27 cellular contexts compared by ENCODE assay signal in the genomic region with DNA sequence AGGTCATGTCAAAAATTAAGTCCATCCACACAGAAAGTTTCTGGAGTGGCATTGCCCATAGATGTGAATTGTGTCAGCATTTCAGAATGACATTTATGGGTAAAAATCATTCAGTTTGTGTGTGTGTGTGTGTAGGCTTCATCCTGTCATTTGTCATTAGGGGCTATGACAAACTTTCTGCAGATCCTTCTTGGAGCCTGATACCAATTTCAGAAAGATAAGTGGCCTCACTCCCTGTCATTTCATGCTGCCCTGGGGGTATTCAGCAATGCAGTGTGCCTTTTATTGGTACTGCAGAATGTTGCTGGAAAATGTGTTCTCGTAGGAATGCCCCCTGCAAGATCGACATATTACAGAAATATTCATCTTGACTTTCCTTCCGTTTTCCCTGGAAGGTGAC.
DNase-seq lines count a peak whose midpoint lies in the region; ATAC-seq and TF ChIP-seq lines count a peak whose summit lies in the region.
"Had no signal": no experiment of that assay in that cellular context is flagged by ENCODE, and none has a peak within 500 bp of the region (broad histone marks: within the 10 kb centered on the region; RNA-seq: fewer than 3 reads in every experiment).

No MANE protein-coding gene starts in this region.

- peak in 1 of 2 experiments; percentile 65; a peak in 1 of 4 replicates for TF ChIP-seq EP300 in SK-N-SH (IDR thresholded peaks at IDR 0.05; ENCODE audit: borderline replicate concordance in 1 of 2, low read depth in 1 of 2, low read length in 1 of 2)

- no peak overlapping the region for H3K27ac ChIP-seq in SK-N-SH (ENCODE audit: low read depth in 2 of 2, low read length in 1 of 2)
- H3K27ac ChIP-seq: 22Rv1; A549; BLaER1; BLaER1 treated with 17β-estradiol and CSF1 and Interleukin-3, amounts not matched to agents 10 nM and 100 nM; C4-2B had no signal

- WGBS in SK-N-SH (ENCODE audit: low lambda C conversion rate), result 0% methylated on average over 3 of the region's 3 CpGs

- TF ChIP-seq CTCF in SK-N-SH (IDR thresholded peaks at IDR 0.05), result no peak

- H3K4me1 ChIP-seq in SK-N-SH (ENCODE audit: control insufficient read depth in 1 of 2, insufficient read depth in 2 of 2, low read depth in 1 of 2, low read length in 1 of 2), result no peaks in the 10 kb centered on the region
- H3K4me1 ChIP-seq: A549; BE2C; BLaER1; BLaER1 treated with 17β-estradiol and CSF1 and Interleukin-3, amounts not matched to agents 10 nM and 100 nM; Caco-2 had no signal

- TF ChIP-seq RAD21 in SK-N-SH (IDR thresholded peaks at IDR 0.05; ENCODE audit: low read length), result peak; percentile 8; the same call in 1 of the 2 replicates

- H3K79me2 ChIP-seq in SK-N-SH (ENCODE audit: insufficient read depth), result no peaks in the 10 kb centered on the region

- no peaks in the 10 kb centered on the region for H3K27me3 ChIP-seq in SK-N-SH (ENCODE audit: insufficient read depth)
- H3K27me3 ChIP-seq: BE2C; BLaER1; BLaER1 treated with 17β-estradiol and CSF1 and Interleukin-3, amounts not matched to agents 10 nM and 100 nM had no signal

- peak; percentile 27 for DNase-seq in SK-N-SH
- DNase-seq: 8988T; ACHN; AML-193; BE2C; C1 segment of cervical spinal cord; Caco-2; Calu3; CD4-positive, alpha-beta memory T cell; CD4-positive, alpha-beta T cell; CD4-positive, CD25-positive, alpha-beta regulatory T cell; CD8-positive, alpha-beta memory T cell; CD8-positive, alpha-beta T cell; COR-L47; DMS 273 treated with DMSO at 0.1 percent for 48 hours; DMS153; DMS53; DMS79; DMS79 treated with DMSO at 0.1 percent for 48 hours; DND-41; EL had no signal

- POLR2A ChIA-PET in SK-N-SH (lab: Yijun Ruan, JAX), result no interaction called here

- no peak overlapping the region for H2AFZ ChIP-seq in SK-N-SH (ENCODE audit: low read depth)

- CTCF ChIA-PET in SK-N-SH (lab: Yijun Ruan, JAX), result no interaction called here

- H3K9me2 ChIP-seq in SK-N-SH, result no peaks in the 10 kb centered on the region

- no peak overlapping the region for H3K4me2 ChIP-seq in SK-N-SH
- H3K4me2 ChIP-seq: A549; BLaER1; BLaER1 treated with 17β-estradiol and CSF1 and Interleukin-3, amounts not matched to agents 10 nM and 100 nM had no signal

- H3K9me3 ChIP-seq in SK-N-SH, result no peaks in the 10 kb centered on the region
- H3K9me3 ChIP-seq: A549; BE2C; BLaER1; BLaER1 treated with 17β-estradiol and CSF1 and Interleukin-3, amounts not matched to agents 10 nM and 100 nM; Caco-2 had no signal

- no peak overlapping the region for H3K9ac ChIP-seq in SK-N-SH
- H3K9ac ChIP-seq: BLaER1; BLaER1 treated with 17β-estradiol and CSF1 and Interleukin-3, amounts not matched to agents 10 nM and 100 nM had no signal

- H3K36me3 ChIP-seq in SK-N-SH (replicated peaks in 1 of 2; ENCODE audit: control insufficient read depth in 1 of 2, insufficient read depth in 2 of 2, low read length in 1 of 2), result no peaks in the 10 kb centered on the region
- H3K36me3 ChIP-seq: BE2C; BLaER1; BLaER1 treated with 17β-estradiol and CSF1 and Interleukin-3, amounts not matched to agents 10 nM and 100 nM had no signal

- no peak overlapping the region for H3K4me3 ChIP-seq in SK-N-SH (ENCODE audit: low read depth in 2 of 2, low read length in 1 of 2)
- H3K4me3 ChIP-seq: A549; BLaER1; BLaER1 treated with 17β-estradiol and CSF1 and Interleukin-3, amounts not matched to agents 10 nM and 100 nM had no signal

- H3F3A ChIP-seq in SK-N-SH (replicated peaks; ENCODE audit: insufficient read depth), result no peaks in the 10 kb centered on the region

- ATAC-seq in SK-N-SH treated with all-trans-retinoic acid at 6 μM for 48 hours, result no peak
- ATAC-seq: A549; CD8-positive, alpha-beta T cell had no signal

- no peaks in the 10 kb centered on the region for H4K20me1 ChIP-seq in SK-N-SH (ENCODE audit: insufficient read depth)
- H4K20me1 ChIP-seq: BLaER1; BLaER1 treated with 17β-estradiol and CSF1 and Interleukin-3, amounts not matched to agents 10 nM and 100 nM had no signal

TF ChIP-seq in SK-N-SH, 30 proteins besides CTCF, POLR2A, EP300 and RAD21:
- TF ChIP-seq POLR2AphosphoS5 (IDR thresholded peaks at IDR 0.05; ENCODE audit: low read depth, low read length) (no peak), GATA2 (CRISPR knock-in tag; IDR thresholded peaks at IDR 0.05) (peak; percentile 70)

TF ChIP-seq in SK-N-SH treated with all-trans-retinoic acid at 6 μM for 48 hours, 23 proteins besides CTCF, POLR2A, EP300 and RAD21 (continues in another document):
- no peak for TF ChIP-seq ZNF70 (CRISPR knock-in tag; IDR thresholded peaks at IDR 0.05)
- TF ChIP-seq, protein P1, sequence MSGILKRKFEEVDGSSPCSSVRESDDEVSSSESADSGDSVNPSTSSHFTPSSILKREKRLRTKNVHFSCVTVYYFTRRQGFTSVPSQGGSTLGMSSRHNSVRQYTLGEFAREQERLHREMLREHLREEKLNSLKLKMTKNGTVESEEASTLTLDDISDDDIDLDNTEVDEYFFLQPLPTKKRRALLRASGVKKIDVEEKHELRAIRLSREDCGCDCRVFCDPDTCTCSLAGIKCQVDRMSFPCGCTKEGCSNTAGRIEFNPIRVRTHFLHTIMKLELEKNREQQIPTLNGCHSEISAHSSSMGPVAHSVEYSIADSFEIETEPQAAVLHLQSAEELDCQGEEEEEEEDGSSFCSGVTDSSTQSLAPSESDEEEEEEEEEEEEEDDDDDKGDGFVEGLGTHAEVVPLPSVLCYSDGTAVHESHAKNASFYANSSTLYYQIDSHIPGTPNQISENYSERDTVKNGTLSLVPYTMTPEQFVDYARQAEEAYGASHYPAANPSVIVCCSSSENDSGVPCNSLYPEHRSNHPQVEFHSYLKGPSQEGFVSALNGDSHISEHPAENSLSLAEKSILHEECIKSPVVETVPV (CRISPR knock-in tag; IDR thresholded peaks at IDR 0.05), result no peak
- no peak for TF ChIP-seq ZNF8 (CRISPR knock-in tag; IDR thresholded peaks at IDR 0.05)
- no peak for TF ChIP-seq PPARA (CRISPR knock-in tag; IDR thresholded peaks at IDR 0.05; ENCODE audit: borderline replicate concordance)
- no peak for TF ChIP-seq CSDC2 (CRISPR knock-in tag; IDR thresholded peaks at IDR 0.05)
- TF ChIP-seq ZFP3 (CRISPR knock-in tag; IDR thresholded peaks at IDR 0.05), result no peak
- no peak for TF ChIP-seq ZNF565 (CRISPR knock-in tag; conservative IDR thresholded peaks at IDR 0.05; ENCODE audit: low read depth)
- no peak for TF ChIP-seq ZFP30 (CRISPR knock-in tag; IDR thresholded peaks at IDR 0.05)
- TF ChIP-seq, protein P2, sequence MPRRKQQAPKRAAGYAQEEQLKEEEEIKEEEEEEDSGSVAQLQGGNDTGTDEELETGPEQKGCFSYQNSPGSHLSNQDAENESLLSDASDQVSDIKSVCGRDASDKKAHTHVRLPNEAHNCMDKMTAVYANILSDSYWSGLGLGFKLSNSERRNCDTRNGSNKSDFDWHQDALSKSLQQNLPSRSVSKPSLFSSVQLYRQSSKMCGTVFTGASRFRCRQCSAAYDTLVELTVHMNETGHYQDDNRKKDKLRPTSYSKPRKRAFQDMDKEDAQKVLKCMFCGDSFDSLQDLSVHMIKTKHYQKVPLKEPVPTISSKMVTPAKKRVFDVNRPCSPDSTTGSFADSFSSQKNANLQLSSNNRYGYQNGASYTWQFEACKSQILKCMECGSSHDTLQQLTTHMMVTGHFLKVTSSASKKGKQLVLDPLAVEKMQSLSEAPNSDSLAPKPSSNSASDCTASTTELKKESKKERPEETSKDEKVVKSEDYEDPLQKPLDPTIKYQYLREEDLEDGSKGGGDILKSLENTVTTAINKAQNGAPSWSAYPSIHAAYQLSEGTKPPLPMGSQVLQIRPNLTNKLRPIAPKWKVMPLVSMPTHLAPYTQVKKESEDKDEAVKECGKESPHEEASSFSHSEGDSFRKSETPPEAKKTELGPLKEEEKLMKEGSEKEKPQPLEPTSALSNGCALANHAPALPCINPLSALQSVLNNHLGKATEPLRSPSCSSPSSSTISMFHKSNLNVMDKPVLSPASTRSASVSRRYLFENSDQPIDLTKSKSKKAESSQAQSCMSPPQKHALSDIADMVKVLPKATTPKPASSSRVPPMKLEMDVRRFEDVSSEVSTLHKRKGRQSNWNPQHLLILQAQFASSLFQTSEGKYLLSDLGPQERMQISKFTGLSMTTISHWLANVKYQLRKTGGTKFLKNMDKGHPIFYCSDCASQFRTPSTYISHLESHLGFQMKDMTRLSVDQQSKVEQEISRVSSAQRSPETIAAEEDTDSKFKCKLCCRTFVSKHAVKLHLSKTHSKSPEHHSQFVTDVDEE (CRISPR knock-in tag; IDR thresholded peaks at IDR 0.05), result no peak
- TF ChIP-seq OSR1 (CRISPR knock-in tag; IDR thresholded peaks at IDR 0.05), result no peak
- no peak for TF ChIP-seq TCF4 (CRISPR knock-in tag; IDR thresholded peaks at IDR 0.05; ENCODE audit: borderline replicate concordance)
- no peak for TF ChIP-seq ZC3H10 (CRISPR knock-in tag; IDR thresholded peaks at IDR 0.05)
- TF ChIP-seq, protein P3, sequence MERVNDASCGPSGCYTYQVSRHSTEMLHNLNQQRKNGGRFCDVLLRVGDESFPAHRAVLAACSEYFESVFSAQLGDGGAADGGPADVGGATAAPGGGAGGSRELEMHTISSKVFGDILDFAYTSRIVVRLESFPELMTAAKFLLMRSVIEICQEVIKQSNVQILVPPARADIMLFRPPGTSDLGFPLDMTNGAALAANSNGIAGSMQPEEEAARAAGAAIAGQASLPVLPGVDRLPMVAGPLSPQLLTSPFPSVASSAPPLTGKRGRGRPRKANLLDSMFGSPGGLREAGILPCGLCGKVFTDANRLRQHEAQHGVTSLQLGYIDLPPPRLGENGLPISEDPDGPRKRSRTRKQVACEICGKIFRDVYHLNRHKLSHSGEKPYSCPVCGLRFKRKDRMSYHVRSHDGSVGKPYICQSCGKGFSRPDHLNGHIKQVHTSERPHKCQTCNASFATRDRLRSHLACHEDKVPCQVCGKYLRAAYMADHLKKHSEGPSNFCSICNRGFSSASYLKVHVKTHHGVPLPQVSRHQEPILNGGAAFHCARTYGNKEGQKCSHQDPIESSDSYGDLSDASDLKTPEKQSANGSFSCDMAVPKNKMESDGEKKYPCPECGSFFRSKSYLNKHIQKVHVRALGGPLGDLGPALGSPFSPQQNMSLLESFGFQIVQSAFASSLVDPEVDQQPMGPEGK (CRISPR knock-in tag; IDR thresholded peaks at IDR 0.05; ENCODE audit: borderline replicate concordance), result no peak
- TF ChIP-seq BACH2 (CRISPR knock-in tag; IDR thresholded peaks at IDR 0.05; ENCODE audit: borderline replicate concordance), result no peak
- TF ChIP-seq ESRRG (CRISPR knock-in tag; IDR thresholded peaks at IDR 0.05), result no peak
